In the genomic region with DNA sequence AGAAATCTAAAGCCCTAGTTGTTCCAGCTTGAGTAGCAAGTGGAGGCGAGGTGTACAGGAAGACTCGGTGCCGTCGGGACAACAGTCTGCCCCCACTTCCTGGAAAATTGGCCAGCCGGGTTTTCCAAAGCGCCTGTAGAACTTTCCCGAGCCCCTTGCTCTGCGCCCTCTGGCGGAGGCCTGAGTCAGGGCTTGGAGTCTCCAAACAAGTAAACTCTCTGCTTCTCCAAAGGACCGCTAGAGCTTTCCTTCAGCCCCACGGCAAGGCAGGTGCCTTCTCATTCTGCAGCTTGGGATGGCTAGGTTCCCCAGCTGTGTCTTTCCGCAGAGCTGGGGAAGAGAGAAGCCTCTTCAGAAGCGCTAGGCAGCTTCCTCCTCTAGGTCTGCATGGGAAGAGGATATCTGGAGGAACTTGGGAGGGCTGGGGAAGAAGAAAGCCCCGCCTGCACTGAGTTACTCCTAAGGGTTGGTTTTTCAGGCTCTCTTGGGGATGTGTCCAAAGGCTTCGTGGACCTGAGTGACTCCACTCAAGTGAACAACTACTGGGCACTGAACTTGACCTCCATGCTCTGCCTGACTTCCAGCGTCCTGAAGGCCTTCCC, we compare ENCODE assay signal across 9 cellular contexts. TPM values are rescaled to one million over a fixed set of nuclear protein-coding genes. Genes with fewer than 3 reads are reported as not detected.
DNase-seq lines count a peak whose midpoint lies in the region; ATAC-seq, FAIRE-seq and TF ChIP-seq lines count a peak whose summit lies in the region.
"Had no signal": no experiment of that assay in that cellular context is flagged by ENCODE, and none has a peak within 500 bp of the region (broad histone marks: within the 10 kb centered on the region; RNA-seq: fewer than 3 reads in every experiment).

No MANE protein-coding gene starts in this region.

- H3K9me3 ChIP-seq in OCI-LY3 (ENCODE audit: insufficient read depth, low read length) (no peaks in the 10 kb centered on the region), stomach (no peaks in the 10 kb centered on the region)

- H3K4me1 Mint-ChIP-seq in activated T-helper 17 cell treated with anti-CD3 and anti-CD28 coated beads, Interleukin-2, amount 50 U/mL, for 72 hours, result no peaks in the 10 kb centered on the region
- H3K4me1 Mint-ChIP-seq in naive B cell, result peaks cover 10 to 17% (median 14%) of the 10 kb centered on the region in 3 donors

- TF ChIP-seq EP300 in stomach (IDR thresholded peaks at IDR 0.05), result no peak

- peaks cover 9% of the 10 kb centered on the region for H3K36me3 ChIP-seq in OCI-LY3 (replicated peaks; ENCODE audit: low read depth, low read length)
- peaks cover 9 to 37% (median 24%) of the 10 kb centered on the region in 4 donors for H3K36me3 ChIP-seq in stomach

- H3K9me3 Mint-ChIP-seq in activated T-helper 17 cell treated with anti-CD3 and anti-CD28 coated beads, Interleukin-2, amount 50 U/mL, for 72 hours, result no peaks in the 10 kb centered on the region
- peaks cover 0 to 4% (median 0%) of the 10 kb centered on the region in 7 donors for H3K9me3 Mint-ChIP-seq in naive B cell

- 5 to 8% (median 8%) methylated on average over 9 to 16 of the region's 16 CpGs for WGBS in stomach, 5 donors

- peak; percentile 52 for ATAC-seq in GM21529 (IDR thresholded peaks at IDR 0.05; ENCODE audit: unreplicated experiment)
- ATAC-seq in activated T-helper 17 cell treated with anti-CD3 and anti-CD28 coated beads, Interleukin-2, amount 50 U/mL, for 72 hours (replicated peaks), result peak; percentile 68
- ATAC-seq in naive B cell (ENCODE audit: low read depth in 2 of 2), result peak; percentile 44 to 45

- H3K27me3 ChIP-seq in OCI-LY3 (ENCODE audit: low read depth, low read length) (peaks cover 16% of the 10 kb centered on the region), stomach (peaks cover 0 to 9% (median 0%) of the 10 kb centered on the region in 3 donors)

- no peak for TF ChIP-seq POLR2A in stomach (IDR thresholded peaks at IDR 0.05)

- H3K4me2 ChIP-seq in OCI-LY3 (ENCODE audit: low read length), result peak overlapping the region; percentile 94

- DNase-seq in D721Med (ENCODE audit: insufficient read length, low spot score) (peak; percentile 66), HuH-7.5 (ENCODE audit: low spot score) (peak; percentile 75), fibroblast of pulmonary artery (ENCODE audit: low read depth) (peak; percentile 88), naive B cell (peak; percentile 27), stomach (peak; percentile 93)

- H3K27ac ChIP-seq in OCI-LY3 (ENCODE audit: low read length) (no peak overlapping the region), stomach (peak overlapping the region; percentile 85 to 97 (median 92))

- H3K9ac ChIP-seq in OCI-LY3 (ENCODE audit: low read length), result peak overlapping the region; percentile 78

- peak overlapping the region; percentile 89 for H2AFZ ChIP-seq in OCI-LY3 (ENCODE audit: low read depth, low read length)

- no peak for FAIRE-seq in D721Med (lab: Jason Lieb, UNC)
- FAIRE-seq: endometrium had no signal

- no peak overlapping the region for H3K27ac Mint-ChIP-seq in activated T-helper 17 cell treated with anti-CD3 and anti-CD28 coated beads, Interleukin-2, amount 50 U/mL, for 72 hours
- no peak overlapping the region for H3K27ac Mint-ChIP-seq in naive B cell

- H3K27me3 Mint-ChIP-seq in activated T-helper 17 cell treated with anti-CD3 and anti-CD28 coated beads, Interleukin-2, amount 50 U/mL, for 72 hours, result peaks cover 45% of the 10 kb centered on the region
- H3K27me3 Mint-ChIP-seq in naive B cell, result peaks cover 55 to 86% (median 62%) of the 10 kb centered on the region in 3 donors

- H4K20me1 ChIP-seq in OCI-LY3 (ENCODE audit: insufficient read depth, low read length), result 0 out of 2 replicates have a peak, but pooled peaks cover 7% of the 10 kb centered on the region

- no peaks in the 10 kb centered on the region for H3K36me3 Mint-ChIP-seq in activated T-helper 17 cell treated with anti-CD3 and anti-CD28 coated beads, Interleukin-2, amount 50 U/mL, for 72 hours (ENCODE audit: low read depth)
- peaks cover 0 to 8% of the 10 kb centered on the region in 2 donors for H3K36me3 Mint-ChIP-seq in naive B cell

- H3K4me3 ChIP-seq in OCI-LY3 (ENCODE audit: low read length) (peak overlapping the region; percentile 92), fibroblast of pulmonary artery (replicated peaks; ENCODE audit: low read depth, low read length) (peak overlapping the region; percentile 60), stomach (peak overlapping the region; percentile 61 to 83 (median 74))

- intact Hi-C loops in stomach (cut with DNase I; ENCODE audit: low total_unique reads), result no loop called here

- peak; percentile 84 for TF ChIP-seq CTCF in D721Med (IDR thresholded peaks at IDR 0.05; ENCODE audit: insufficient read depth, missing control alignments)
- peak; percentile 90 for TF ChIP-seq CTCF in OCI-LY3 (IDR thresholded peaks at IDR 0.05; ENCODE audit: low read depth, low read length)
- peak; percentile 99 for TF ChIP-seq CTCF in fibroblast of pulmonary artery (IDR thresholded peaks at IDR 0.05; ENCODE audit: low read length, missing control alignments)
- TF ChIP-seq CTCF in stomach (IDR thresholded peaks at IDR 0.05), result peak in 5 of 7 experiments; percentile 77 to 93 (median 85)

- peak overlapping the region; percentile 73 for H3K4me3 Mint-ChIP-seq in activated T-helper 17 cell treated with anti-CD3 and anti-CD28 coated beads, Interleukin-2, amount 50 U/mL, for 72 hours
- H3K4me3 Mint-ChIP-seq in naive B cell, result peak overlapping the region; percentile 73 to 89 (median 82)

- H3K4me1 ChIP-seq in OCI-LY3 (ENCODE audit: low read length), result peaks cover 13% of the 10 kb centered on the region
- H3K4me1 ChIP-seq in stomach, result peaks cover 14 to 41% (median 38%) of the 10 kb centered on the region in 4 donors

- peaks cover 7% of the 10 kb centered on the region for H3K79me2 ChIP-seq in OCI-LY3 (ENCODE audit: low read length)

RNA-seq across cellular contexts. Expression of a gene that starts 0.7 kb away (rescaled TPM):
- total RNA-seq in activated T-helper 17 cell treated with anti-CD3 and anti-CD28 coated beads, Interleukin-2, amount 50 U/mL, for 72 hours, result 10 to 100 TPM in 1 of 2 donors, 1 to 10 TPM in 1; 5.2 to 12.9 TPM
- polyA plus RNA-seq in naive B cell (ENCODE audit: low read depth in 6 of 6) (not detected), stomach (10 to 100 TPM; 42.2 to 49.2 (median 48.9) TPM)
- 100 to 1,000 TPM in 1 of 5 donors, 10 to 100 TPM in 4; 11.7 to 133 (median 63.8) TPM for total RNA-seq in stomach

RNA-seq across cellular contexts. Expression of a gene that starts 29.4 kb away (rescaled TPM):
- total RNA-seq in activated T-helper 17 cell treated with anti-CD3 and anti-CD28 coated beads, Interleukin-2, amount 50 U/mL, for 72 hours, result not detected
- polyA plus RNA-seq in naive B cell (ENCODE audit: low read depth in 6 of 6) (under 1 TPM in 1 of 6 donors, not detected in 5; 0.12 TPM), stomach (under 1 TPM in 2 of 3 donors, not detected in 1; 0.18 to 0.62 TPM)
- 10 to 100 TPM in 1 of 5 donors, not detected in 4; 32.1 TPM for total RNA-seq in stomach

Comparison
In these comparisons a context has a peak if more than half of its experiments do, and no peak if none do; other contexts are left out.
1. DNase-seq: peak in every context shown above with its lines; median percentile 93 in stomach; 88 in fibroblast of pulmonary artery; 75 in HuH-7.5; 66 in D721Med; 27 in naive B cell.